ENCODE assay signal across 12 cellular contexts in the genomic region with DNA sequence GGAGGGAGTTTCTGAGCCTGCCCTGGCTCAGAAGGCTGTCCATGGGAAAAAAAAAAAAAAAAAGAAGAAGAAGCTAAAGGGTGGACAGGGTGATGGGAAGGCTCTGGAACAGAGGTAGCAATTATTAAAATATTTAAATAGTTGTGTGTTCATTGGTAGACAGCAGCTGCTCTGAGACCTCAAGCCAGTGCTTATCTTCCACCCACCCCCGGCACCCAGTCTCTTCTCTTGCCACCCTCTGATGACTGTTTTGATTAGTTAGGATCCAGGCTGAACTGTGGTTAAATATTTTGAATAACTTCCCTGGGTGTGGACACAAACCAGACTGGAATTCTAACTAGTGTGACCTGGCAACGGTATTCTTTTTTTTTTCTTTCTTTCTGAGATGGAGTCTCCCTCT. TPM values are rescaled to one million over a fixed set of nuclear protein-coding genes. Genes with fewer than 3 reads are reported as not detected.
DNase-seq lines count a peak whose midpoint lies in the region; ATAC-seq and TF ChIP-seq lines count a peak whose summit lies in the region.
"Had no signal": no experiment of that assay in that cellular context is flagged by ENCODE, and none has a peak within 500 bp of the region (broad histone marks: within the 10 kb centered on the region; RNA-seq: fewer than 3 reads in every experiment).

No MANE protein-coding gene starts in this region.

- intact Hi-C loops in dorsolateral prefrontal cortex (cut with DNase I) = no loop called here

- no peak for ATAC-seq in GM18858 (IDR thresholded peaks at IDR 0.05; ENCODE audit: unreplicated experiment)
- ATAC-seq: activated T-helper 17 cell treated with anti-CD3 and anti-CD28 coated beads, Interleukin-2, amount 50 U/mL, for 72 hours had no signal

- H3K4me3 ChIP-seq in fibroblast of pulmonary artery (replicated peaks; ENCODE audit: low read depth, low read length) (no peak overlapping the region), retinal pigment epithelial cell (ENCODE audit: low read length) (no peak overlapping the region), dorsolateral prefrontal cortex (no peak overlapping the region)

- TF ChIP-seq CTCF in fibroblast of pulmonary artery (IDR thresholded peaks at IDR 0.05; ENCODE audit: low read length, missing control alignments) = no peak
- no peak for TF ChIP-seq CTCF in retinal pigment epithelial cell (conservative IDR thresholded peaks at IDR 0.05; ENCODE audit: low read depth, low read length)
- TF ChIP-seq CTCF in dorsolateral prefrontal cortex (IDR thresholded peaks at IDR 0.05 in 54 of 56, conservative IDR thresholded peaks at IDR 0.05 in 2 of 56; ENCODE audit: low read depth in 1 of 56, partially characterized antibody in 56 of 56) = no peak

- H3K27me3 ChIP-seq in dorsolateral prefrontal cortex = no peaks in the 10 kb centered on the region

- peak; percentile 73 for DNase-seq in GM04504 (ENCODE audit: low read depth)
- DNase-seq in SW 1271 (lab: John Stamatoyannopoulos, UW) = peak; percentile 79 to 93
- peak; percentile 58 for DNase-seq in fibroblast of pulmonary artery (ENCODE audit: low read depth)
- peak; percentile 91 for DNase-seq in retinal pigment epithelial cell (ENCODE audit: low read depth)
- DNase-seq in activated CD4-positive, alpha-beta T cell treated with anti-CD3 and anti-CD28 coated beads, Interleukin-2, amount 50 U/mL, for 4 hours = no peak
- no peak for DNase-seq in SHP77 (lab: John Stamatoyannopoulos, UW)
- DNase-seq in dorsolateral prefrontal cortex = no peak
- DNase-seq: mesendoderm; NCI-H1930; stimulated activated CD4-positive, alpha-beta T cell treated with anti-CD3 and anti-CD28 coated beads, Interleukin-2, amount 100 ng/mL, for 48 hours had no signal

- no peak overlapping the region for H3K27ac ChIP-seq in dorsolateral prefrontal cortex

RNA-seq across cellular contexts. Expression of a gene that starts 16.9 kb away (rescaled TPM):
- total RNA-seq in dorsolateral prefrontal cortex = 100 to 1,000 TPM; 108 to 194 (median 145) TPM

RNA-seq across cellular contexts. Expression of a gene that starts 30.0 kb away (rescaled TPM):
- 10 to 100 TPM in 106 of 120 experiments, 1 to 10 TPM in 14; 6.3 to 23.4 (median 13.6) TPM for total RNA-seq in dorsolateral prefrontal cortex

Comparison
In these comparisons a context has a peak if more than half of its experiments do, and no peak if none do; other contexts are left out.
1. DNase-seq: peak in GM04504 (single experiment), SW 1271 (2 of 2), fibroblast of pulmonary artery (single experiment) and retinal pigment epithelial cell (single experiment); none in activated CD4-positive, alpha-beta T cell treated with anti-CD3 and anti-CD28 coated beads, Interleukin-2, amount 50 U/mL, for 4 hours (0 of 2), SHP77 (0 of 2) and dorsolateral prefrontal cortex (0 of 10).